21 cellular contexts compared by ENCODE assay signal in genomic region chr11:105004021-105004420, GRCh38. TPM values are rescaled to one million over a fixed set of nuclear protein-coding genes. Genes with fewer than 3 reads are reported as not detected.
"Had no signal": no experiment of that assay in that cellular context is flagged by ENCODE, and none has a peak within 500 bp of the region (broad histone marks: within the 10 kb centered on the region; RNA-seq: fewer than 3 reads in every experiment).

No MANE protein-coding gene starts in this region.

- H3K4me1 ChIP-seq: esophagus muscularis mucosa, vagina had no signal

- H3K9me3 ChIP-seq: esophagus muscularis mucosa, vagina had no signal

- H3K9me3 Mint-ChIP-seq: activated CD4-positive, alpha-beta T cell treated with anti-CD3 and anti-CD28 coated beads, Interleukin-2, amount 10 ng/mL, durations not matched to agents 7 days and 5 days; activated naive CD4-positive, alpha-beta T cell treated with anti-CD3 and anti-CD28 coated beads for 36 hours; activated naive CD8-positive, alpha-beta T cell treated with anti-CD3 and anti-CD28 coated beads, Interleukin-2, amount 50 U/mL, for 24 hours; activated T-cell treated with anti-CD3 and anti-CD28 coated beads, Interleukin-2, amount 50 U/mL, for 4 hours; stimulated activated naive CD8-positive, alpha-beta T cell treated with anti-CD3 and anti-CD28 coated beads, Interleukin-15, amount 100 ng/mL, for 72 hours; T-cell had no signal

- H3K27ac Mint-ChIP-seq: activated CD4-positive, alpha-beta T cell treated with anti-CD3 and anti-CD28 coated beads, Interleukin-2, amount 10 ng/mL, durations not matched to agents 7 days and 5 days; activated CD8-positive, alpha-beta T cell treated with anti-CD3 and anti-CD28 coated beads, Interleukin-2, amount 10 ng/mL, durations not matched to agents 7 days and 5 days; activated naive CD4-positive, alpha-beta T cell treated with anti-CD3 and anti-CD28 coated beads for 36 hours; activated naive CD8-positive, alpha-beta T cell treated with anti-CD3 and anti-CD28 coated beads, Interleukin-2, amount 50 U/mL, for 24 hours; stimulated activated naive CD8-positive, alpha-beta T cell treated with anti-CD3 and anti-CD28 coated beads, Interleukin-15, amount 100 ng/mL, for 72 hours; T-cell had no signal

- H3K27me3 ChIP-seq: esophagus muscularis mucosa, vagina had no signal

- DNase-seq: activated CD4-positive, alpha-beta T cell treated with anti-CD3 and anti-CD28 coated beads, Interleukin-2, amount 10 ng/mL, durations not matched to agents 7 days and 5 days; activated CD8-positive, alpha-beta T cell treated with anti-CD3 and anti-CD28 coated beads, Interleukin-2, amount 10 ng/mL, durations not matched to agents 7 days and 5 days; activated naive CD4-positive, alpha-beta T cell treated with anti-CD3 and anti-CD28 coated beads for 36 hours; activated naive CD8-positive, alpha-beta T cell treated with anti-CD3 and anti-CD28 coated beads, Interleukin-2, amount 50 U/mL, for 24 hours; activated T-cell treated with anti-CD3 and anti-CD28 coated beads, Interleukin-2, amount 50 U/mL, for 4 hours; aorta; effector memory CD4-positive, alpha-beta T cell; mammary epithelial cell; stimulated activated naive CD8-positive, alpha-beta T cell treated with anti-CD3 and anti-CD28 coated beads, Interleukin-15, amount 100 ng/mL, for 72 hours; T-cell; T1000; trophoblast cell had no signal

- H3K4me3 ChIP-seq: esophagus muscularis mucosa, vagina had no signal

- FAIRE-seq: endothelial cell of umbilical vein, keratinocyte had no signal

- H3K27ac ChIP-seq: esophagus muscularis mucosa, vagina had no signal

- H3K36me3 ChIP-seq: esophagus muscularis mucosa, vagina had no signal

- H3K36me3 Mint-ChIP-seq: T-cell had no signal

- ATAC-seq: activated CD4-positive, CD25-positive, alpha-beta regulatory T cell treated with anti-CD3 and anti-CD28 coated beads, Interleukin-2, amount 50 U/mL, for 24 hours; activated CD8-positive, alpha-beta T cell treated with anti-CD3 and anti-CD28 coated beads, Interleukin-2, amount 10 ng/mL, durations not matched to agents 7 days and 5 days; activated naive CD8-positive, alpha-beta T cell treated with anti-CD3 and anti-CD28 coated beads, Interleukin-2, amount 50 U/mL, for 24 hours; activated T-cell treated with anti-CD3 and anti-CD28 coated beads, Interleukin-2, amount 50 U/mL, for 4 hours; SK-N-SH treated with all-trans-retinoic acid at 6 μM for 48 hours; stimulated activated naive CD8-positive, alpha-beta T cell treated with anti-CD3 and anti-CD28 coated beads, Interleukin-15, amount 100 ng/mL, for 72 hours; T-cell had no signal

RNA-seq across cellular contexts. Expression of gene CASP5, which starts 18.9 kb away (rescaled TPM):
- total RNA-seq: activated CD4-positive, alpha-beta T cell treated with anti-CD3 and anti-CD28 coated beads, Interleukin-2, amount 10 ng/mL, durations not matched to agents 7 days and 5 days; activated CD8-positive, alpha-beta T cell treated with anti-CD3 and anti-CD28 coated beads, Interleukin-2, amount 10 ng/mL, durations not matched to agents 7 days and 5 days; activated naive CD4-positive, alpha-beta T cell treated with anti-CD3 and anti-CD28 coated beads for 36 hours; activated T-cell treated with anti-CD3 and anti-CD28 coated beads, Interleukin-2, amount 50 U/mL, for 4 hours; endothelial cell of umbilical vein; glomerular endothelial cell; neural crest cell; temporal lobe; vagina had no signal
- polyA plus RNA-seq: endothelial cell of umbilical vein, keratinocyte, mammary epithelial cell had no signal

RNA-seq across cellular contexts. Expression of gene CASP1, which starts 30.9 kb away (rescaled TPM):
- total RNA-seq: neural crest cell had no signal

RNA-seq across cellular contexts. Expression of gene CASP4, which starts 35.6 kb away (rescaled TPM):
- total RNA-seq: neural crest cell had no signal

RNA-seq across cellular contexts. Expression of gene CARD16, which starts 41.1 kb away (rescaled TPM):
- total RNA-seq: neural crest cell, temporal lobe had no signal
